10 cellular contexts compared by ENCODE assay signal in genomic region chr12:95653761-95654546, GRCh38.
A peak's percentile ranks its signal among the peaks of the same experiment; 100 is the strongest.
DNase-seq lines count a peak whose midpoint lies in the region; ATAC-seq, FAIRE-seq and TF ChIP-seq lines count a peak whose summit lies in the region.
"Had no signal": no experiment of that assay in that cellular context is flagged by ENCODE, and none has a peak within 500 bp of the region (broad histone marks: within the 10 kb centered on the region; RNA-seq: fewer than 3 reads in every experiment).

No MANE protein-coding gene starts in this region.

- intact Hi-C loops in Panc1 (cut with micrococcal nuclease; ENCODE audit: unreplicated experiment) (no loop called here), pancreas (cut with DNase I) (no loop called here)

- WGBS in pancreas, 2 donors: 48 to 56% methylated on average over 9 of the region's 9 CpGs

- H3K4me3 ChIP-seq in Panc1 (ENCODE audit: low read depth in 2 of 2, low read length in 2 of 2) (no peak overlapping the region), pancreas (no peak overlapping the region)

- POLR2A ChIA-PET in Panc1 (lab: Charles Lee): no interaction called here

- TF ChIP-seq CTCF in Panc1 (IDR thresholded peaks at IDR 0.05) (no peak), pancreas (IDR thresholded peaks at IDR 0.05) (no peak)

- H3K36me3 ChIP-seq in Panc1 (ENCODE audit: control insufficient read depth, insufficient read depth, low read length) (no peaks in the 10 kb centered on the region), pancreas (peaks cover 0 to 5% (median 0%) of the 10 kb centered on the region in 3 donors)

- no peaks in the 10 kb centered on the region for H3K9me3 ChIP-seq in Panc1 (ENCODE audit: control insufficient read depth, insufficient read depth, low read depth, low read length)
- no peaks in the 10 kb centered on the region for H3K9me3 ChIP-seq in pancreas

- peak; percentile 89 for DNase-seq in ELR (ENCODE audit: low read depth)
- DNase-seq in Panc1 (ENCODE audit: low read depth, low spot score): no peak
- peak; percentile 36 to 49 for DNase-seq in erythroblast (lab: John Stamatoyannopoulos, UW)
- peak in 1 of 6 donors; percentile 35 for DNase-seq in pancreas
- DNase-seq in NCI-H2107 (lab: John Stamatoyannopoulos, UW): no peak
- no peak for DNase-seq in NCI-H1436 treated with DMSO at 0.1 percent for 48 hours (lab: John Stamatoyannopoulos, UW)
- DNase-seq in G401 (ENCODE audit: low spot score): no peak
- DNase-seq: activated naive CD4-positive, alpha-beta T cell; SHP77 treated with DMSO at 0.1 percent for 48 hours had no signal

- peaks cover 5% of the 10 kb centered on the region; the same call in 1 of the 2 replicates for H3K4me1 ChIP-seq in Panc1 (ENCODE audit: control insufficient read depth, insufficient read depth, low read length)
- no peaks in the 10 kb centered on the region for H3K4me1 ChIP-seq in pancreas

- H3K27ac ChIP-seq in Panc1 (ENCODE audit: low read length) (peak overlapping the region; percentile 17; the same call in 1 of the 2 replicates), pancreas (peak overlapping the region in 2 of 4 donors; percentile 38 to 50)

- CTCF ChIA-PET in Panc1 (lab: Charles Lee): no interaction called here

- ATAC-seq in Panc1 (no peak), pancreas (peak; percentile 59 to 79 (median 67)), HG03520 (IDR thresholded peaks at IDR 0.05; ENCODE audit: unreplicated experiment) (no peak)

- H3K27me3 ChIP-seq in Panc1 (ENCODE audit: control insufficient read depth, insufficient read depth, low read length) (no peaks in the 10 kb centered on the region; the same call in 1 of the 2 replicates), pancreas (no peaks in the 10 kb centered on the region)

- in situ Hi-C loops in Panc1 (cut with HindIII; ENCODE audit: low pct_unique_long_range_greater_than_20kb, low sequenced_read_pairs) (no loop called here), G401 (cut with HindIII; ENCODE audit: low sequenced_read_pairs) (no loop called here)

- FAIRE-seq in pancreas (lab: Jason Lieb, UNC): no peak

- BruUV-seq in Panc1 (replicated peaks; lab: Mats Ljungman, UMichigan): no TSS peak

- no peak for TF ChIP-seq POLR2A in erythroblast (IDR thresholded peaks at IDR 0.05; ENCODE audit: low read length)

Comparison
In these comparisons a context has a peak if more than half of its experiments do, and no peak if none do; other contexts are left out.
1. DNase-seq: peak in ELR (single experiment) and erythroblast (2 of 2); none in Panc1 (single experiment), NCI-H2107 (single experiment), NCI-H1436 treated with DMSO at 0.1 percent for 48 hours (single experiment) and G401 (single experiment).
2. ATAC-seq: peak in pancreas (4 of 4); none in Panc1 (single experiment) and HG03520 (single experiment).